In the genomic region with DNA sequence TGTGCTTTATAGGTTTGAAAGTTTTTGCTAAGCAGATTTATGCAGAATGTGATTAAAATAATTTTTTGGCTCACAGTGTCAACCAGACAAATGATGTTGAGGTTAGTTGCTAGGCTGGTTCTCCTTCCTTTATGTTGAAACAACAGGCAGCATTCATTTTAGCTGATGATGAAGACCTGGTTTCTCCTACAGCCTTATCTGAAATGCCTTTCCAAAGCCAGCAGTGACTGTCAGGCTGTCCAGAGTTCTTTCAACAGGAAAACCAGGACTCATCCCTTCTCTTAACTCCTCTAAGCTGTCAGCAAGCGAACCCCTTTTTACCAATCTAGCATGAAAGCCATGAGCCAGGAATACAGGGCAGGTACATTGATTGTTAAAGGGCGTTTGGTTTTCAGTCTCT, we compare ENCODE assay signal across 15 cellular contexts.
DNase-seq lines count a peak whose midpoint lies in the region; ATAC-seq and TF ChIP-seq lines count a peak whose summit lies in the region.
"Had no signal": no experiment of that assay in that cellular context is flagged by ENCODE, and none has a peak within 500 bp of the region (broad histone marks: within the 10 kb centered on the region; RNA-seq: fewer than 3 reads in every experiment).

No MANE protein-coding gene starts in this region.

- no peak overlapping the region for H3K4me3 Mint-ChIP-seq in CD8-positive, alpha-beta T cell
- no peak overlapping the region for H3K4me3 Mint-ChIP-seq in HFFc6
- no peak overlapping the region for H3K4me3 Mint-ChIP-seq in nephron progenitor cell
- H3K4me3 Mint-ChIP-seq: IgD-negative memory B cell had no signal

- intact Hi-C loops in CD8-positive, alpha-beta T cell (cut with DNase I, micrococcal nuclease), result no loop called here

- no peak overlapping the region for H3K4me3 ChIP-seq in CD8-positive, alpha-beta T cell (ENCODE audit: low read depth, low read length)

- peaks cover 34% of the 10 kb centered on the region for H3K4me1 ChIP-seq in CD8-positive, alpha-beta T cell (ENCODE audit: insufficient read depth, low read length)

- H3K9me3 ChIP-seq in CD8-positive, alpha-beta T cell (ENCODE audit: low read length), result no peaks in the 10 kb centered on the region

- POLR2A ChIA-PET in CD8-positive, alpha-beta T cell (lab: Charles Lee), result no interaction called here

- TF ChIP-seq CTCF in CD8-positive, alpha-beta T cell (IDR thresholded peaks at IDR 0.05), result no peak
- TF ChIP-seq CTCF in HFFc6 (IDR thresholded peaks at IDR 0.05), result no peak
- TF ChIP-seq CTCF in nephron progenitor cell (IDR thresholded peaks at IDR 0.05), result no peak

- DNase-seq in CD8-positive, alpha-beta T cell, result no peak
- no peak for DNase-seq in HFFc6
- DNase-seq in nephron progenitor cell, result no peak
- no peak for DNase-seq in stimulated activated CD8-positive, alpha-beta memory T cell treated with anti-CD3 and anti-CD28 coated beads, Interleukin-4, amount 100 ng/mL, for 48 hours
- no peak for DNase-seq in DMS153 treated with DMSO at 0.1 percent for 48 hours (lab: John Stamatoyannopoulos, UW; ENCODE audit: unreplicated experiment)
- DNase-seq: DMS153, HCEC 1CT, NCI-H1417, NCI-H2029, NCI-H2171 treated with DMSO at 0.1 percent for 48 hours, NCI-H510A treated with DMSO at 0.1 percent for 48 hours had no signal

- no peaks in the 10 kb centered on the region for H3K27me3 Mint-ChIP-seq in CD8-positive, alpha-beta T cell (ENCODE audit: low read depth)
- no peaks in the 10 kb centered on the region; the same call in 1 of the 2 replicates for H3K27me3 Mint-ChIP-seq in HFFc6 (ENCODE audit: insufficient read depth)
- no peaks in the 10 kb centered on the region for H3K27me3 Mint-ChIP-seq in nephron progenitor cell (ENCODE audit: low read depth, poor library complexity)
- H3K27me3 Mint-ChIP-seq: IgD-negative memory B cell had no signal

- TF ChIP-seq POLR2A in GM18505 (IDR thresholded peaks at IDR 0.05; ENCODE audit: borderline replicate concordance, extremely low read depth, insufficient read depth, insufficient read length), result no peak

- no peaks in the 10 kb centered on the region for H3K27me3 ChIP-seq in CD8-positive, alpha-beta T cell (ENCODE audit: insufficient read depth, low read length)

- H3K36me3 Mint-ChIP-seq in CD8-positive, alpha-beta T cell, result peaks cover 15% of the 10 kb centered on the region
- no peaks in the 10 kb centered on the region for H3K36me3 Mint-ChIP-seq in HFFc6 (ENCODE audit: low read depth)
- peaks cover 56% of the 10 kb centered on the region for H3K36me3 Mint-ChIP-seq in nephron progenitor cell (ENCODE audit: low read depth)

- H3K27ac Mint-ChIP-seq in CD8-positive, alpha-beta T cell, result peak overlapping the region; percentile 37
- peak overlapping the region; percentile 8; the same call in 1 of the 2 replicates for H3K27ac Mint-ChIP-seq in HFFc6
- H3K27ac Mint-ChIP-seq in nephron progenitor cell, result peak overlapping the region; percentile 83

- no peaks in the 10 kb centered on the region for H3K36me3 ChIP-seq in CD8-positive, alpha-beta T cell (ENCODE audit: insufficient read depth, low read length)

- no peak for ATAC-seq in CD8-positive, alpha-beta T cell
- peak; percentile 64 for ATAC-seq in esophagus mucosa
- ATAC-seq in HG02798 (IDR thresholded peaks at IDR 0.05; ENCODE audit: poor library complexity, unreplicated experiment), result no peak
- ATAC-seq in GM18505 (IDR thresholded peaks at IDR 0.05; ENCODE audit: unreplicated experiment), result no peak

- H3K27ac ChIP-seq in CD8-positive, alpha-beta T cell (ENCODE audit: low read depth, low read length), result no peak overlapping the region

- H3K9me3 Mint-ChIP-seq in CD8-positive, alpha-beta T cell, result no peaks in the 10 kb centered on the region
- no peaks in the 10 kb centered on the region for H3K9me3 Mint-ChIP-seq in HFFc6
- peaks cover 12% of the 10 kb centered on the region for H3K9me3 Mint-ChIP-seq in nephron progenitor cell
- H3K9me3 Mint-ChIP-seq: IgD-negative memory B cell had no signal

- CTCF ChIA-PET in CD8-positive, alpha-beta T cell (lab: Charles Lee), result interaction anchor here (1.1 kb wide), 1 partner anchor 141 kb away, joined by 3 read pairs; no protein-coding TSS in a partner anchor

- peaks cover 55% of the 10 kb centered on the region for H3K4me1 Mint-ChIP-seq in CD8-positive, alpha-beta T cell (ENCODE audit: low read depth)
- H3K4me1 Mint-ChIP-seq in HFFc6 (ENCODE audit: low read depth), result 0 out of 2 replicates have a peak, but pooled peaks cover 5% of the 10 kb centered on the region
- H3K4me1 Mint-ChIP-seq in nephron progenitor cell, result peaks cover 5% of the 10 kb centered on the region

Comparison
In these comparisons a context has a peak if more than half of its experiments do, and no peak if none do; other contexts are left out.
1. H3K27ac Mint-ChIP-seq: peak in every context shown above with its lines; median percentile 83 in nephron progenitor cell; 37 in CD8-positive, alpha-beta T cell; 8 in HFFc6.